Comparison of ENCODE assay signal across 30 cellular contexts in the genomic region with DNA sequence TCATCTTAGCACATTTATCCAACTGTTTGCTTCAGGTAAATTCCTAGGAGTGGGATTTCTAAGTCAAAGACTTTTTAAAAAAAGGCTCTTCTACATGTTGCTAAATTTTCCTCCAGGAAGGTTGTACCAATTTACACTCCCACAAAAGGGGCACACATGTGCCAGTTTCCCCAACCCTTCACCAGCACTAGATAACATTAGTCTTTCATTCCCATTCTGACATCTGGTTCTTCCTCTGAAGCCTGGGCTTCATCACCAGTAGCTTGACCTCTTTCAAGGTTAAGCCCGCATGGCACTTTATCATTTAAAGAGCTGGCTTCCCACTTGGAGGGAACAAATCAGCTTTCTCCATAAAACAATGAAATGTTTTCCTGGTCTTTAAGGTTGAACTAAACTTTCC.
"Had no signal": no experiment of that assay in that cellular context is flagged by ENCODE, and none has a peak within 500 bp of the region (broad histone marks: within the 10 kb centered on the region; RNA-seq: fewer than 3 reads in every experiment).

No MANE protein-coding gene starts in this region.

- H3K27me3 Mint-ChIP-seq: activated naive CD8-positive, alpha-beta T cell had no signal

- H3K27ac ChIP-seq: body of pancreas, epithelial cell of prostate, esophagus squamous epithelium, gastroesophageal sphincter, WERI-Rb-1 had no signal

- H3K4me3 Mint-ChIP-seq: activated B cell treated with CpG ODN at 0.5 μM for 24 hours; activated CD8-positive, alpha-beta T cell treated with anti-CD3 and anti-CD28 coated beads for 36 hours; activated naive CD8-positive, alpha-beta T cell; activated T-cell treated with anti-CD3 and anti-CD28 coated beads, Interleukin-2, amount 50 U/mL, for 4 hours; activated T-helper 17 cell treated with anti-CD3 and anti-CD28 coated beads, Interleukin-2, amount 50 U/mL, for 72 hours; T-helper 17 cell; T-helper 2 cell treated with Interferon-gamma antibody and Interleukin-4, amounts not matched to agents 5 μg/mL and 100 μg/mL, for 36 hours had no signal

- H3K4me1 Mint-ChIP-seq: activated B cell treated with CpG ODN at 0.5 μM for 24 hours; activated T-helper 17 cell treated with anti-CD3 and anti-CD28 coated beads, Interleukin-2, amount 50 U/mL, for 72 hours; T-helper 17 cell had no signal

- H3K36me3 ChIP-seq: esophagus squamous epithelium, gastroesophageal sphincter, WERI-Rb-1 had no signal

- H3K9me3 Mint-ChIP-seq: activated B cell treated with CpG ODN at 0.5 μM for 24 hours; activated CD8-positive, alpha-beta T cell treated with anti-CD3 and anti-CD28 coated beads for 36 hours; activated T-cell treated with anti-CD3 and anti-CD28 coated beads, Interleukin-2, amount 50 U/mL, for 4 hours; activated T-helper 17 cell treated with anti-CD3 and anti-CD28 coated beads, Interleukin-2, amount 50 U/mL, for 72 hours; T-helper 2 cell treated with Interferon-gamma antibody and Interleukin-4, amounts not matched to agents 5 μg/mL and 100 μg/mL, for 36 hours had no signal

- H3K4me3 ChIP-seq: body of pancreas, esophagus squamous epithelium, gastroesophageal sphincter had no signal

- H3K9me3 ChIP-seq: body of pancreas, esophagus squamous epithelium, gastroesophageal sphincter had no signal

- H3K27me3 ChIP-seq: body of pancreas, esophagus squamous epithelium, gastroesophageal sphincter had no signal

- H3K36me3 Mint-ChIP-seq: activated naive CD8-positive, alpha-beta T cell had no signal

- FAIRE-seq: colon, endometrium, endothelial cell of umbilical vein had no signal

- DNase-seq: activated B cell treated with CpG ODN at 0.5 μM for 24 hours; activated CD4-positive, alpha-beta T cell treated with anti-CD3 and anti-CD28 coated beads for 48 hours; activated CD4-positive, alpha-beta T cell treated with anti-CD3 and anti-CD28 coated beads, Interleukin-2, amount 50 U/mL, for 1 hour; activated CD4-positive, alpha-beta T cell treated with anti-CD3 and anti-CD28 coated beads, Interleukin-2, amount 50 U/mL, for 48 hours; activated CD8-positive, alpha-beta memory T cell treated with anti-CD3 and anti-CD28 coated beads for 24 hours; activated CD8-positive, alpha-beta T cell treated with anti-CD3 and anti-CD28 coated beads for 36 hours; activated effector memory CD4-positive, alpha-beta T cell treated with Interleukin-2 at 50 U/mL for 16 hours; activated gamma-delta T cell treated with Interleukin-2 at 50 U/mL for 16 hours; activated naive CD4-positive, alpha-beta T cell treated with anti-CD3 and anti-CD28 coated beads, Interleukin-2, amount 50 U/mL, for 16 hours; activated naive CD4-positive, alpha-beta T cell treated with Interleukin-2 at 50 U/mL for 16 hours; activated T-cell treated with anti-CD3 and anti-CD28 coated beads, Interleukin-2, amount 50 U/mL, for 4 hours; amygdala; body of pancreas; caudate nucleus; effector CD8-positive, alpha-beta T cell; esophagus squamous epithelium; foreskin melanocyte; T-helper 1 cell; T-helper 17 cell; T1000; WERI-Rb-1 had no signal

- ATAC-seq: activated CD4-positive, CD25-positive, alpha-beta regulatory T cell treated with anti-CD3 and anti-CD28 coated beads, Interleukin-2, amount 50 U/mL, for 24 hours; activated CD8-positive, alpha-beta T cell treated with anti-CD3 and anti-CD28 coated beads for 36 hours; activated T-cell treated with anti-CD3 and anti-CD28 coated beads, Interleukin-2, amount 50 U/mL, for 4 hours; activated T-helper 17 cell treated with anti-CD3 and anti-CD28 coated beads, Interleukin-2, amount 50 U/mL, for 72 hours; body of pancreas; gastroesophageal sphincter; T-helper 17 cell had no signal

- H3K27ac Mint-ChIP-seq: activated B cell treated with CpG ODN at 0.5 μM for 24 hours; activated CD8-positive, alpha-beta T cell treated with anti-CD3 and anti-CD28 coated beads for 36 hours; activated naive CD8-positive, alpha-beta T cell; activated T-helper 17 cell treated with anti-CD3 and anti-CD28 coated beads, Interleukin-2, amount 50 U/mL, for 72 hours; T-helper 17 cell; T-helper 2 cell treated with Interferon-gamma antibody and Interleukin-4, amounts not matched to agents 5 μg/mL and 100 μg/mL, for 36 hours had no signal
